ENCODE assay signal across 32 cellular contexts in genomic region chr6:80550271-80550670, GRCh38.
"Had no signal": no experiment of that assay in that cellular context is flagged by ENCODE, and none has a peak within 500 bp of the region (broad histone marks: within the 10 kb centered on the region; RNA-seq: fewer than 3 reads in every experiment).

No MANE protein-coding gene starts in this region.

- H3K9me3 Mint-ChIP-seq: activated CD4-positive, alpha-beta T cell treated with anti-CD3 and anti-CD28 coated beads, Interleukin-2, amount 10 ng/mL, durations not matched to agents 24 days and 14 days; activated CD8-positive, alpha-beta T cell treated with anti-CD3 and anti-CD28 coated beads for 36 hours; activated naive CD4-positive, alpha-beta T cell treated with anti-CD3 and anti-CD28 coated beads, Interleukin-2, amount 50 U/mL, for 24 hours; activated naive CD8-positive, alpha-beta T cell treated with anti-CD3 and anti-CD28 coated beads, Interleukin-2, amount 10 ng/mL, durations not matched to agents 7 days and 5 days; activated T-cell treated with anti-CD3 and anti-CD28 coated beads, Interleukin-2, amount 50 U/mL, for 72 hours; activated T-helper 17 cell treated with anti-CD3 and anti-CD28 coated beads, Interleukin-2, amount 50 U/mL, for 72 hours; T-helper 1 cell treated with Interleukin-12 subunit alpha and Interleukin-12 subunit beta and Interleukin-4 antibody, amounts not matched to agents 30 μg/mL and 1 μg/mL, for 36 hours; T-helper 2 cell treated with Interferon-gamma antibody and Interleukin-4, amounts not matched to agents 5 μg/mL and 100 μg/mL, for 36 hours had no signal

- H3K36me3 ChIP-seq: adrenal gland, Peyer's patch, SJSA1 had no signal

- H3K27me3 ChIP-seq: adrenal gland, body of pancreas, Peyer's patch, SJSA1 had no signal

- H3K4me3 Mint-ChIP-seq: activated CD4-positive, alpha-beta T cell treated with anti-CD3 and anti-CD28 coated beads, Interleukin-2, amount 10 ng/mL, durations not matched to agents 24 days and 14 days; activated CD8-positive, alpha-beta T cell treated with anti-CD3 and anti-CD28 coated beads for 36 hours; activated naive CD4-positive, alpha-beta T cell treated with anti-CD3 and anti-CD28 coated beads, Interleukin-2, amount 50 U/mL, for 24 hours; activated naive CD8-positive, alpha-beta T cell treated with anti-CD3 and anti-CD28 coated beads, Interleukin-2, amount 10 ng/mL, durations not matched to agents 7 days and 5 days; activated T-cell treated with anti-CD3 and anti-CD28 coated beads, Interleukin-2, amount 50 U/mL, for 72 hours; activated T-helper 17 cell treated with anti-CD3 and anti-CD28 coated beads, Interleukin-2, amount 50 U/mL, for 72 hours; T-helper 1 cell treated with Interleukin-12 subunit alpha and Interleukin-12 subunit beta and Interleukin-4 antibody, amounts not matched to agents 30 μg/mL and 1 μg/mL, for 36 hours; T-helper 2 cell treated with Interferon-gamma antibody and Interleukin-4, amounts not matched to agents 5 μg/mL and 100 μg/mL, for 36 hours had no signal

- FAIRE-seq: astrocyte, bronchial epithelial cell, K562, TTC549 had no signal

- H3K36me3 Mint-ChIP-seq: activated naive CD4-positive, alpha-beta T cell treated with anti-CD3 and anti-CD28 coated beads, Interleukin-2, amount 50 U/mL, for 24 hours; activated naive CD8-positive, alpha-beta T cell treated with anti-CD3 and anti-CD28 coated beads, Interleukin-2, amount 10 ng/mL, durations not matched to agents 7 days and 5 days had no signal

- H3K27ac Mint-ChIP-seq: activated CD4-positive, alpha-beta T cell treated with anti-CD3 and anti-CD28 coated beads, Interleukin-2, amount 10 ng/mL, durations not matched to agents 24 days and 14 days; activated CD8-positive, alpha-beta T cell treated with anti-CD3 and anti-CD28 coated beads for 36 hours; activated naive CD4-positive, alpha-beta T cell treated with anti-CD3 and anti-CD28 coated beads, Interleukin-2, amount 50 U/mL, for 24 hours; activated naive CD8-positive, alpha-beta T cell treated with anti-CD3 and anti-CD28 coated beads, Interleukin-2, amount 10 ng/mL, durations not matched to agents 7 days and 5 days; activated T-cell treated with anti-CD3 and anti-CD28 coated beads, Interleukin-2, amount 50 U/mL, for 72 hours; activated T-helper 17 cell treated with anti-CD3 and anti-CD28 coated beads, Interleukin-2, amount 50 U/mL, for 72 hours; T-helper 1 cell treated with Interleukin-12 subunit alpha and Interleukin-12 subunit beta and Interleukin-4 antibody, amounts not matched to agents 30 μg/mL and 1 μg/mL, for 36 hours; T-helper 2 cell treated with Interferon-gamma antibody and Interleukin-4, amounts not matched to agents 5 μg/mL and 100 μg/mL, for 36 hours had no signal

- H3K4me1 Mint-ChIP-seq: activated naive CD4-positive, alpha-beta T cell treated with anti-CD3 and anti-CD28 coated beads, Interleukin-2, amount 50 U/mL, for 24 hours; activated naive CD8-positive, alpha-beta T cell treated with anti-CD3 and anti-CD28 coated beads, Interleukin-2, amount 10 ng/mL, durations not matched to agents 7 days and 5 days; activated T-helper 17 cell treated with anti-CD3 and anti-CD28 coated beads, Interleukin-2, amount 50 U/mL, for 72 hours had no signal

- H3K9me3 ChIP-seq: adrenal gland, body of pancreas, Peyer's patch, SJSA1, SK-N-SH had no signal

- DNase-seq: activated CD4-positive, alpha-beta T cell treated with anti-CD3 and anti-CD28 coated beads, Interleukin-2, amount 10 ng/mL, durations not matched to agents 24 days and 14 days; activated CD4-positive, alpha-beta T cell treated with anti-CD3 and anti-CD28 coated beads, Interleukin-2, amount 50 U/mL, for 4 hours; activated CD8-positive, alpha-beta T cell treated with anti-CD3 and anti-CD28 coated beads for 36 hours; activated effector memory CD4-positive, alpha-beta T cell treated with anti-CD3 and anti-CD28 coated beads, Interleukin-2, amount 50 U/mL, for 16 hours; activated naive CD4-positive, alpha-beta T cell treated with Interleukin-2 at 50 U/mL for 16 hours; activated naive CD8-positive, alpha-beta T cell treated with anti-CD3 and anti-CD28 coated beads, Interleukin-2, amount 10 ng/mL, durations not matched to agents 7 days and 5 days; activated T-cell treated with anti-CD3 and anti-CD28 coated beads, Interleukin-2, amount 50 U/mL, for 1 hour; activated T-cell treated with anti-CD3 and anti-CD28 coated beads, Interleukin-2, amount 50 U/mL, for 72 hours; adrenal gland; body of pancreas; caudate nucleus; NCI-H1048; NCI-H1436 treated with DMSO at 0.1 percent for 48 hours; NCI-H1694 treated with DMSO at 0.1 percent for 48 hours; NCI-H2029; NCI-H510A; NCI-H748 treated with DMSO at 0.1 percent for 48 hours; NK-92 treated with Interleukin-12 subunit alpha and Interleukin-12 subunit beta, amount 100 ng/mL, for 24 hours; PC-3; Peyer's patch; RPMI8226; SHP77 treated with DMSO at 0.1 percent for 48 hours; SK-N-SH had no signal

- H3K4me1 ChIP-seq: adrenal gland, body of pancreas, Peyer's patch had no signal

- H3K4me3 ChIP-seq: adrenal gland, body of pancreas, K562, Peyer's patch, SJSA1 had no signal

- ATAC-seq: activated CD8-positive, alpha-beta T cell treated with anti-CD3 and anti-CD28 coated beads for 36 hours; activated T-cell treated with anti-CD3 and anti-CD28 coated beads, Interleukin-2, amount 50 U/mL, for 72 hours; activated T-helper 17 cell treated with anti-CD3 and anti-CD28 coated beads, Interleukin-2, amount 50 U/mL, for 72 hours; body of pancreas; K562; PC-3 had no signal

- H3K27ac ChIP-seq: adrenal gland, body of pancreas, Peyer's patch had no signal

- H3K27me3 Mint-ChIP-seq: activated CD4-positive, alpha-beta T cell treated with anti-CD3 and anti-CD28 coated beads, Interleukin-2, amount 10 ng/mL, durations not matched to agents 24 days and 14 days; activated naive CD4-positive, alpha-beta T cell treated with anti-CD3 and anti-CD28 coated beads, Interleukin-2, amount 50 U/mL, for 24 hours had no signal
